In genomic region chr1:203475012-203475981, GRCh38 we compare ENCODE assay signal across 9 cellular contexts. TPM values are rescaled to one million over a fixed set of nuclear protein-coding genes. Genes with fewer than 3 reads are reported as not detected.
A peak's percentile ranks its signal among the peaks of the same experiment; 100 is the strongest.
DNase-seq lines count a peak whose midpoint lies in the region; ATAC-seq, FAIRE-seq and TF ChIP-seq lines count a peak whose summit lies in the region.
"Had no signal": no experiment of that assay in that cellular context is flagged by ENCODE, and none has a peak within 500 bp of the region (broad histone marks: within the 10 kb centered on the region; RNA-seq: fewer than 3 reads in every experiment).

Gene PRELP (plus strand): TSS chr1:203475806. CDS start chr1:203483185, 7,379 bp downstream.

- no peak for TF ChIP-seq POLR2A in K562 (conservative IDR thresholded peaks at IDR 0.05)

- in situ Hi-C loops in K562 (cut with MboI), result no loop called here

- no peaks in the 10 kb centered on the region for H3K27me3 ChIP-seq in HUES6 (ENCODE audit: control insufficient read depth, insufficient read depth, low read length)
- H3K27me3 ChIP-seq in K562 (ENCODE audit: control insufficient read depth in 2 of 2, insufficient read depth in 2 of 2, low read length in 2 of 2), result peaks cover 29 to 60% of the 10 kb centered on the region in 2 experiments

- 0% methylated on average over 7 of the region's 8 CpGs for WGBS in K562 (ENCODE audit: insufficient coverage, low coverage, missing lambda C conversion rate)

- intact Hi-C loops in K562 (cut with micrococcal nuclease), result no loop called here

- H3K9me3 ChIP-seq in HUES6 (ENCODE audit: control insufficient read depth, insufficient read depth, low read depth, low read length) (no peaks in the 10 kb centered on the region), K562 (replicated peaks; ENCODE audit: control insufficient read depth, insufficient read depth, low read depth, low read length) (no peaks in the 10 kb centered on the region)

- no peak within 1 kb of the TSS for H2AFZ ChIP-seq in K562 (ENCODE audit: low read depth, low read length)

- CTCF ChIA-PET in K562 (lab: Yijun Ruan, JAX; ENCODE audit: low intra/inter-chr PET ratio), result no interaction called here

- H3K4me3 ChIP-seq in HUES6 (ENCODE audit: low read depth, low read length), result peak within 1 kb of the TSS; percentile 20
- no peak within 1 kb of the TSS for H3K4me3 ChIP-seq in K562

- TF ChIP-seq CTCF in K562 (IDR thresholded peaks at IDR 0.05 in 2 of 3, conservative IDR thresholded peaks at IDR 0.05 in 1 of 3; ENCODE audit: insufficient read depth in 2 of 3, low read depth in 1 of 3, low read length in 3 of 3) (no peak), subcutaneous adipose tissue (IDR thresholded peaks at IDR 0.05; ENCODE audit: low read depth) (no peak)

- H3K27ac ChIP-seq in HUES6 (ENCODE audit: low read depth, low read length) (no peak within 1 kb of the TSS), K562 (ENCODE audit: extremely low read depth, low read depth, low read length) (no peak within 1 kb of the TSS)

- ATAC-seq in K562, result no peak
- no peak for ATAC-seq in GM21423 (IDR thresholded peaks at IDR 0.05; ENCODE audit: unreplicated experiment)
- ATAC-seq in GM21367 (IDR thresholded peaks at IDR 0.05; ENCODE audit: unreplicated experiment), result no peak
- no peak for ATAC-seq in HG03342 (IDR thresholded peaks at IDR 0.05; ENCODE audit: unreplicated experiment)

- no peak within 1 kb of the TSS for H3K4me2 ChIP-seq in K562 (ENCODE audit: insufficient read depth, low read length)

- no TSS peak for BruUV-seq in K562 (replicated peaks; lab: Mats Ljungman, UMichigan)

- H4K20me1 ChIP-seq in K562 (replicated peaks; ENCODE audit: control insufficient read depth, insufficient read depth, low read length), result no peaks in the 10 kb centered on the region

- no peak for TF ChIP-seq RAD21 in K562 (CRISPR knock-in tag; conservative IDR thresholded peaks at IDR 0.05 in 1 of 2, IDR thresholded peaks at IDR 0.05 in 1 of 2)

- DNase-seq in K562 (ENCODE audit: extremely low read depth in 1 of 4, low spot score in 3 of 4), result peak in 2 of 4 experiments; percentile 44 to 46
- DNase-seq in iPS-NIHi11 (ENCODE audit: low spot score), result peak; percentile 86
- DNase-seq in central memory CD4-positive, alpha-beta T cell, result no peak

- POLR2A ChIA-PET in K562 (lab: Yijun Ruan, JAX), result interaction anchor here (1.2 to 2.8 kb wide), 2 partner anchors 8 to 10 kb away, joined by 3 to 20 read pairs; no protein-coding TSS in a partner anchor

- H3K79me2 ChIP-seq in K562 (ENCODE audit: control insufficient read depth, insufficient read depth, low read length), result no peaks in the 10 kb centered on the region

- no peaks in the 10 kb centered on the region for H3K36me3 ChIP-seq in HUES6 (ENCODE audit: control insufficient read depth, insufficient read depth, low read length)
- H3K36me3 ChIP-seq in K562 (ENCODE audit: control insufficient read depth, insufficient read depth, low read length), result no peaks in the 10 kb centered on the region

- peaks cover 17% of the 10 kb centered on the region for H3K4me1 ChIP-seq in HUES6 (ENCODE audit: control insufficient read depth, insufficient read depth, low read length)
- H3K4me1 ChIP-seq in K562 (replicated peaks in 1 of 2; ENCODE audit: control insufficient read depth in 2 of 2, insufficient read depth in 2 of 2, low read length in 2 of 2), result no peaks in the 10 kb centered on the region

- no peak for TF ChIP-seq EP300 in K562 (IDR thresholded peaks at IDR 0.05; ENCODE audit: low read length)

- H3K9me1 ChIP-seq in K562 (ENCODE audit: control insufficient read depth, insufficient read depth, low read length), result no peaks in the 10 kb centered on the region

- no peak for FAIRE-seq in K562 (lab: Jason Lieb, UNC)

- H3K9ac ChIP-seq in HUES6 (ENCODE audit: low read length) (no peak within 1 kb of the TSS), K562 (ENCODE audit: insufficient read depth in 1 of 2, low read depth in 2 of 2, low read length in 2 of 2) (no peak within 1 kb of the TSS)

TF ChIP-seq in K562, 482 proteins besides CTCF, POLR2A, EP300 and RAD21:
- TF ChIP-seq PML (IDR thresholded peaks at IDR 0.05; ENCODE audit: low read length) (no peak), ZFP36 (IDR thresholded peaks at IDR 0.05; ENCODE audit: low read depth, low read length, partially characterized antibody) (peak; percentile 16), MTA2 (IDR thresholded peaks at IDR 0.05; ENCODE audit: low read depth) (no peak), IRF2 (CRISPR knock-in tag; IDR thresholded peaks at IDR 0.05) (no peak), ZBTB17 (CRISPR knock-in tag; IDR thresholded peaks at IDR 0.05) (no peak), ZNF431 (CRISPR knock-in tag; IDR thresholded peaks at IDR 0.05) (no peak), TRIM28 (IDR thresholded peaks at IDR 0.05) (no peak)

RNA-seq across cellular contexts. Expression of gene PRELP, which starts in this region (rescaled TPM):
- total RNA-seq in K562 (2011; cell fraction: chromatin; rRNA removed; ENCODE audit: low replicate concordance), result not detected in 2 replicates
- total RNA-seq in K562 (2011; cell fraction: nucleolus; rRNA removed), result not detected in 2 replicates
- total RNA-seq in K562 (2011; cell fraction: nucleoplasm; rRNA removed), result not detected in 2 replicates
- total RNA-seq in K562 (2014; rRNA removed) (not detected in 2 replicates), K562 (2014; rRNA removed; fragmentation: Illumina TruSeq; extraction: Trizol) (not detected in 2 replicates), K562 (2015; rRNA removed; fragmentation: Illumina TruSeq; extraction: Trizol) (not detected in 2 replicates), K562 (2021) (0.02 and 0.04 TPM in 2 replicates), subcutaneous adipose tissue (100 to 1,000 TPM in 1 of 4 donors, 10 to 100 TPM in 3; 63.1 to 140 (median 80.8) TPM)
- polyA plus RNA-seq in K562 (2011; rRNA removed) (not detected in 2 replicates), K562 (2014; fragmentation: Illumina TruSeq; extraction: Trizol) (not detected in 2 replicates), K562 (2014; fragmentation: Nextera tagmentation; extraction: Ambion mirVana) (not detected), K562 (2014; rRNA removed) (not detected in 2 replicates)
- polyA plus RNA-seq in K562 (2011; cell fraction: cytosol; rRNA removed), result not detected in 2 replicates
- polyA plus RNA-seq in K562 (2011; cell fraction: nucleus; rRNA removed), result not detected in 2 replicates
- polyA plus RNA-seq in K562 (2012), result not detected in 2 replicates
- not detected in 2 replicates for polyA minus RNA-seq in K562 (2011; rRNA and poly(A)+ RNA removed)
- polyA minus RNA-seq in K562 (2011; cell fraction: cytosol; rRNA and poly(A)+ RNA removed), result not detected in 2 replicates
- polyA minus RNA-seq in K562 (2011; cell fraction: nucleus; rRNA and poly(A)+ RNA removed), result not detected in 2 replicates
- total RNA-seq: pulmonary artery endothelial cell had no signal

Comparison
In these comparisons a context has a peak if more than half of its experiments do, and no peak if none do; other contexts are left out.
1. RNA of gene PRELP (total RNA-seq): 63.1 to 140 TPM in subcutaneous adipose tissue; 0.02 to 0.04 TPM in K562; every median in the first group is over 10 times any median in the second.